Comparison of ENCODE assay signal across 9 cellular contexts in the genomic region with DNA sequence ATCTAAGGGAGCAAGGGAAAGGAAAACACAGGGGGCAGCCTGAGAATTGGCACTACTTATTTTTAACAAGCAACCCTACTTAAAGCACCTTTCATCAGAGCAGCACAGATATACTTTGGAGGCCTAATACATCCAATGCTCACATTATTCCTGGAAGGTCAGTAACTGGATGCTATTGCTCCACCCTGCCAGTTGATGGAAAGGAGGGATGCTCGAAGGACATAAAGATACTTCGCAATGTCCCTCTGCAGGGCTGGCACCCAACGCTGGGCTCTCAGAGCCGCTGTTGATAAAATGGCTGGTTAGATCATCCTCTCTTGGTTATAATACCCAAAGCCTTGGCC.
DNase-seq lines count a peak whose midpoint lies in the region; ATAC-seq and TF ChIP-seq lines count a peak whose summit lies in the region.
"Had no signal": no experiment of that assay in that cellular context is flagged by ENCODE, and none has a peak within 500 bp of the region (broad histone marks: within the 10 kb centered on the region; RNA-seq: fewer than 3 reads in every experiment).

No MANE protein-coding gene starts in this region.

- H3K36me3 ChIP-seq in Peyer's patch (no peaks in the 10 kb centered on the region), esophagus muscularis mucosa (no peaks in the 10 kb centered on the region)

- WGBS in esophagus muscularis mucosa, result 98% methylated on average over 4 of the region's 4 CpGs

- TF ChIP-seq POLR2A in Peyer's patch (IDR thresholded peaks at IDR 0.05) (no peak), esophagus muscularis mucosa (IDR thresholded peaks at IDR 0.05; ENCODE audit: low read depth) (no peak)

- H3K4me1 ChIP-seq in Peyer's patch, result peaks cover 0 to 14% (median 0%) of the 10 kb centered on the region in 4 donors
- peaks cover 17 to 26% (median 23%) of the 10 kb centered on the region in 4 donors for H3K4me1 ChIP-seq in esophagus muscularis mucosa

- peak overlapping the region; percentile 67 for H3K27ac ChIP-seq in 22Rv1
- H3K27ac ChIP-seq in Peyer's patch, result peak overlapping the region; percentile 8 to 67 (median 36)
- peak overlapping the region; percentile 80 to 84 (median 83) for H3K27ac ChIP-seq in esophagus muscularis mucosa (replicated peaks in 1 of 4)

- intact Hi-C loops in esophagus muscularis mucosa (cut with DNase I), result loop anchor here (5.0 kb wide), 2 partner anchors 50 kb away; no protein-coding TSS in a partner anchor

- H3K9me3 ChIP-seq in Peyer's patch, result no peaks in the 10 kb centered on the region
- no peaks in the 10 kb centered on the region for H3K9me3 ChIP-seq in esophagus muscularis mucosa

- ATAC-seq in omental fat pad (ENCODE audit: low FRiP score), result peak; percentile 31
- no peak for ATAC-seq in HG03280 (IDR thresholded peaks at IDR 0.05; ENCODE audit: unreplicated experiment)

- no peak for DNase-seq in Peyer's patch
- no peak for DNase-seq in esophagus muscularis mucosa (ENCODE audit: extremely low spot score)
- DNase-seq in omental fat pad (ENCODE audit: low spot score), result no peak
- no peak for DNase-seq in DMS153 (lab: John Stamatoyannopoulos, UW)
- no peak for DNase-seq in DMS 273 treated with DMSO at 0.1 percent for 48 hours (lab: John Stamatoyannopoulos, UW)
- no peak for DNase-seq in DMS 273 (lab: John Stamatoyannopoulos, UW; ENCODE audit: unreplicated experiment)
- DNase-seq: NCI-H1105 had no signal

- TF ChIP-seq CTCF in 22Rv1 (IDR thresholded peaks at IDR 0.05), result no peak
- TF ChIP-seq CTCF in Peyer's patch (IDR thresholded peaks at IDR 0.05), result no peak
- TF ChIP-seq CTCF in esophagus muscularis mucosa (IDR thresholded peaks at IDR 0.05), result no peak
- TF ChIP-seq CTCF in omental fat pad (IDR thresholded peaks at IDR 0.05), result no peak

- no peak for TF ChIP-seq EP300 in esophagus muscularis mucosa (IDR thresholded peaks at IDR 0.05)

- no peaks in the 10 kb centered on the region for H3K27me3 ChIP-seq in Peyer's patch
- no peaks in the 10 kb centered on the region for H3K27me3 ChIP-seq in esophagus muscularis mucosa

- no peak overlapping the region for H3K4me3 ChIP-seq in Peyer's patch
- no peak overlapping the region for H3K4me3 ChIP-seq in esophagus muscularis mucosa
